12 cellular contexts compared by ENCODE assay signal in the genomic region with DNA sequence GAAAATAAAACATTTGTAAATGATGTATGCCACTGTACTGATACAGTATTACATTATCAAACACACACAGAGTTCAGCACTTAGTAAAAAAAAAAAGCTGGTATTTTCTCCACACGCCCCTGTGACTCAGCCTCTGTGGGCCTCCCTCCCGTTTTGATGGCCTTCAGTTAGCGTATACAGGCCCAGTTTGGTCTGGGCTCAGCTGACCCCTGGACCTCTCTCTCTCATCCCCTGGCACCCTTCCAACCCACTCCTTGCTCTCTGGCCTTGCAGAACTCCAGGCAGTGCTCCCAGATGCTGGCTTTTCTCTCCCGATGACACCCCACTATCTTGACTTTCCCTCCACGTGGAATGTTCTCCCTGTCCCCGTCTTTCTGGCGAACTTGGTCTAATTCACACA.
A peak's percentile ranks its signal among the peaks of the same experiment; 100 is the strongest.
DNase-seq lines count a peak whose midpoint lies in the region; ATAC-seq and TF ChIP-seq lines count a peak whose summit lies in the region.
"Had no signal": no experiment of that assay in that cellular context is flagged by ENCODE, and none has a peak within 500 bp of the region (broad histone marks: within the 10 kb centered on the region; RNA-seq: fewer than 3 reads in every experiment).

No MANE protein-coding gene starts in this region.

- DNase-seq in AG20443 (ENCODE audit: low spot score) (peak; percentile 80), HT1080 (ENCODE audit: low read depth) (peak; percentile 17), fibroblast of the aortic adventitia (ENCODE audit: low read depth) (peak; percentile 23), mucosa of gallbladder (ENCODE audit: low spot score) (peak; percentile 72)
- no peak for DNase-seq in activated CD4-positive, alpha-beta T cell treated with anti-CD3 and anti-CD28 coated beads, Interleukin-2, amount 50 U/mL, for 48 hours
- DNase-seq: activated B cell treated with CpG ODN at 0.5 μM for 24 hours; activated CD8-positive, alpha-beta memory T cell treated with anti-CD3 and anti-CD28 coated beads, Interleukin-2, amount 50 U/mL, for 4 hours; GOT3; SW 1271 had no signal

- no peak for ATAC-seq in HG03565 (IDR thresholded peaks at IDR 0.05; ENCODE audit: unreplicated experiment)
- no peak for ATAC-seq in GM21390 (IDR thresholded peaks at IDR 0.05; ENCODE audit: unreplicated experiment)
- ATAC-seq in GM19452 (IDR thresholded peaks at IDR 0.05; ENCODE audit: unreplicated experiment): no peak

- H3K4me3 ChIP-seq in fibroblast of the aortic adventitia (ENCODE audit: low read depth, low read length): no peak overlapping the region

- no peak for TF ChIP-seq CTCF in fibroblast of the aortic adventitia (IDR thresholded peaks at IDR 0.05; ENCODE audit: insufficient read depth, low read length)

Comparison
In these comparisons a context has a peak if more than half of its experiments do, and no peak if none do; other contexts are left out.
1. DNase-seq: peak in AG20443 (single experiment), HT1080 (single experiment), fibroblast of the aortic adventitia (single experiment) and mucosa of gallbladder (single experiment); none in activated CD4-positive, alpha-beta T cell treated with anti-CD3 and anti-CD28 coated beads, Interleukin-2, amount 50 U/mL, for 48 hours (0 of 2).